Comparison of ENCODE assay signal across 8 cellular contexts in the genomic region with DNA sequence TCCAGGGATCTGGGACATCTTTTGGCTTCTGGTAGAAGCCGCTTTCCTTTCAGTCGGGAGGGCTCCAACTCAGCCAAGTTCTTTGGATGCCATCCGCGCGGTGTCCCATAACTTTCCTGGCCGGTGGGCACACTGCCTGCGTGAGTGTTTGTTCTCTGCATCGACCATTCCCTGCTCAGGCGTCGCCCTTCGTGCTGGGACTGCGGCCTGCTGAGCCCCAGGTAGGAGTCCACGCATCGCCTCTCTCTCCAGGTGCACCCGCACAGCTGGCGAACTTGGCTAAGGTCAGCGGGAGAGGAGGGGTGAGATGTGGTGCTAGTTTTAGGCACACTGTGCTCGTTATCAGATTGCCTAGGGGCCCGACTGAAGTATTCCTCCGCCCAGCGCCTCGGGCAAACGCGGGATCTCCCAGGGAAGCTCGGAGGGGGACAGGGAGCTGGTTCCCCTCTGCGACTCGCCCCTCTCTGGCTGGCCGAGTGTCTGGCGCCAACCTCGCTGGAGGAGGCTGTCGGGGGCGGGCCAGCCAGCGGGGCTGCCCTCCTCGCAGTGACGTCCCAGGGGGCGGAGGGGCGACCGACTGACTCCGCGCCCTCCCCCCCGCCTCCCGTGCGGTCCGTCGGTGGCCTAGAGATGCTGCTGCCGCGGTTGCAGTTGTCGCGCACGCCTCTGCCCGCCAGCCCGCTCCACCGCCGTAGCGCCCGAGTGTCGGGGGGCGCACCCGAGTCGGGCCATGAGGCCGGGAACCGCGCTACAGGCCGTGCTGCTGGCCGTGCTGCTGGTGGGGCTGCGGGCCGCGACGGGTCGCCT. TPM values are rescaled to one million over a fixed set of nuclear protein-coding genes. Genes with fewer than 3 reads are reported as not detected.
A peak's percentile ranks its signal among the peaks of the same experiment; 100 is the strongest.
DNase-seq lines count a peak whose midpoint lies in the region; ATAC-seq and TF ChIP-seq lines count a peak whose summit lies in the region.

A gene with protein sequence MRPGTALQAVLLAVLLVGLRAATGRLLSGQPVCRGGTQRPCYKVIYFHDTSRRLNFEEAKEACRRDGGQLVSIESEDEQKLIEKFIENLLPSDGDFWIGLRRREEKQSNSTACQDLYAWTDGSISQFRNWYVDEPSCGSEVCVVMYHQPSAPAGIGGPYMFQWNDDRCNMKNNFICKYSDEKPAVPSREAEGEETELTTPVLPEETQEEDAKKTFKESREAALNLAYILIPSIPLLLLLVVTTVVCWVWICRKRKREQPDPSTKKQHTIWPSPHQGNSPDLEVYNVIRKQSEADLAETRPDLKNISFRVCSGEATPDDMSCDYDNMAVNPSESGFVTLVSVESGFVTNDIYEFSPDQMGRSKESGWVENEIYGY (plus strand): TSS at position 607 of the 807 bp plus-strand sequence. CDS start 124 bp downstream, at position 731.

- peaks cover 23% of the 10 kb centered on the region for H3K27me3 ChIP-seq in Panc1 (ENCODE audit: control insufficient read depth, insufficient read depth, low read length)

- BruUV-seq in Panc1 (replicated peaks; lab: Mats Ljungman, UMichigan), result no TSS peak

- no peak for TF ChIP-seq CTCF in GM13977 (IDR thresholded peaks at IDR 0.05; ENCODE audit: extremely low read depth, insufficient read depth, missing control alignments)
- TF ChIP-seq CTCF in Panc1 (IDR thresholded peaks at IDR 0.05), result no peak
- no peak for TF ChIP-seq CTCF in astrocyte of the spinal cord (IDR thresholded peaks at IDR 0.05; ENCODE audit: low read depth, low read length)

- no peak within 1 kb of the TSS for H3K27ac ChIP-seq in Panc1 (ENCODE audit: low read length)

- H3K9me3 ChIP-seq in Panc1 (ENCODE audit: control insufficient read depth, insufficient read depth, low read depth, low read length), result no peaks in the 10 kb centered on the region

- no peaks in the 10 kb centered on the region for H3K36me3 ChIP-seq in Panc1 (ENCODE audit: control insufficient read depth, insufficient read depth, low read length)

- CTCF ChIA-PET in Panc1 (lab: Charles Lee), result interaction anchor here (0.5 kb wide), 1 partner anchor 239 kb away, joined by 5 read pairs; no protein-coding TSS in a partner anchor

- ATAC-seq in Panc1, result peak; percentile 80
- no peak for ATAC-seq in HG03039 (IDR thresholded peaks at IDR 0.05; ENCODE audit: unreplicated experiment)
- ATAC-seq in GM19023 (IDR thresholded peaks at IDR 0.05; ENCODE audit: unreplicated experiment), result no peak

- POLR2A ChIA-PET in Panc1 (lab: Charles Lee), result no interaction called here

- in situ Hi-C loops in GM13977 (cut with MboI; ENCODE audit: low pct_unique_long_range_greater_than_20kb, low sequenced_read_pairs, unreplicated experiment), result no loop called here
- in situ Hi-C loops in Panc1 (cut with HindIII; ENCODE audit: low pct_unique_long_range_greater_than_20kb, low sequenced_read_pairs), result no loop called here
- in situ Hi-C loops in astrocyte of the spinal cord (cut with HindIII; ENCODE audit: low sequenced_read_pairs), result no loop called here

- peak within 1 kb of the TSS; percentile 38 to 58 for H3K4me3 ChIP-seq in Panc1 (ENCODE audit: low read depth in 2 of 2, low read length in 2 of 2)
- peak within 1 kb of the TSS; percentile 67 for H3K4me3 ChIP-seq in astrocyte of the spinal cord (ENCODE audit: low read depth, low read length)
- peak within 1 kb of the TSS; percentile 61 for H3K4me3 ChIP-seq in iPS-11a (ENCODE audit: low read depth, low read length)

- peaks cover 7% of the 10 kb centered on the region; the same call in 1 of the 2 replicates for H3K4me1 ChIP-seq in Panc1 (ENCODE audit: control insufficient read depth, insufficient read depth, low read length)

- intact Hi-C loops in Panc1 (cut with micrococcal nuclease; ENCODE audit: unreplicated experiment), result no loop called here

- DNase-seq in GM13977 (ENCODE audit: low spot score) (peak; percentile 74), Panc1 (ENCODE audit: low read depth, low spot score) (no peak), astrocyte of the spinal cord (ENCODE audit: low read depth, low spot score) (peak; percentile 61), retina (peak; percentile 79), HPDE6-E6E7 (ENCODE audit: extremely low spot score) (no peak)

RNA-seq across cellular contexts. Expression of the gene that starts here (rescaled TPM):
- total RNA-seq in Panc1 (2021; ENCODE audit: unreplicated experiment), result 3.6 TPM
- polyA plus RNA-seq in Panc1 (2012; ENCODE audit: insufficient read length), result 3.7 TPM

Comparison
In these comparisons a context has a peak if more than half of its experiments do, and no peak if none do; other contexts are left out.
1. DNase-seq: peak in GM13977 (single experiment), astrocyte of the spinal cord (single experiment) and retina (single experiment); none in Panc1 (single experiment) and HPDE6-E6E7 (single experiment).
2. Peak in every context shown above with its lines, with median percentiles within 50 percentile points of each other: H3K4me3 ChIP-seq.